ENCODE assay signal across 30 cellular contexts in genomic region chr5:178435321-178436238, GRCh38.
DNase-seq lines count a peak whose midpoint lies in the region; ATAC-seq, FAIRE-seq and TF ChIP-seq lines count a peak whose summit lies in the region.
"Had no signal": no experiment of that assay in that cellular context is flagged by ENCODE, and none has a peak within 500 bp of the region (broad histone marks: within the 10 kb centered on the region; RNA-seq: fewer than 3 reads in every experiment).

No MANE protein-coding gene starts in this region.

- H3K9me3 ChIP-seq in thyroid gland, result no peaks in the 10 kb centered on the region
- H3K9me3 ChIP-seq: ascending aorta, thoracic aorta had no signal

- FAIRE-seq in bronchial epithelial cell (lab: Jason Lieb, UNC) (peak; percentile 50), D721Med (lab: Jason Lieb, UNC) (no peak)
- FAIRE-seq: RCC 7860 had no signal

- peak overlapping the region; percentile 24 to 68 (median 46) for H3K27ac ChIP-seq in thyroid gland
- H3K27ac ChIP-seq: ascending aorta, thoracic aorta, VCaP had no signal

- WGBS in thyroid gland, 2 donors, result 89 to 90% methylated on average over 17 to 22 of the region's 22 CpGs

- H3K4me1 Mint-ChIP-seq in nephron progenitor cell, result peaks cover 88% of the 10 kb centered on the region
- H3K4me1 Mint-ChIP-seq: activated CD4-positive, alpha-beta T cell treated with anti-CD3 and anti-CD28 coated beads for 36 hours; activated naive CD8-positive, alpha-beta T cell treated with anti-CD3 and anti-CD28 coated beads for 36 hours had no signal

- H3K27me3 Mint-ChIP-seq in nephron progenitor cell (ENCODE audit: low read depth, poor library complexity), result peaks cover 18% of the 10 kb centered on the region
- H3K27me3 Mint-ChIP-seq: activated naive CD8-positive, alpha-beta T cell treated with anti-CD3 and anti-CD28 coated beads for 36 hours; stimulated activated naive CD8-positive, alpha-beta T cell treated with anti-CD3 and anti-CD28 coated beads, Interleukin-15, Interleukin-2, amounts not matched to agents 100 ng/mL and 50 ng/mL, for 24 hours had no signal

- H3K27me3 ChIP-seq in H7 (ENCODE audit: control insufficient read depth, insufficient read depth, low read length) (no peaks in the 10 kb centered on the region), bronchial epithelial cell (ENCODE audit: control insufficient read depth, insufficient read depth, low read length) (no peaks in the 10 kb centered on the region), thyroid gland (no peaks in the 10 kb centered on the region)
- H3K27me3 ChIP-seq: ascending aorta had no signal

- peak; percentile 33 for DNase-seq in H7
- DNase-seq in bronchial epithelial cell (ENCODE audit: low read depth), result no peak
- DNase-seq in nephron progenitor cell, result no peak
- no peak for DNase-seq in thyroid gland
- no peak for DNase-seq in D721Med (ENCODE audit: insufficient read length, low spot score)
- DNase-seq: activated CD4-positive, alpha-beta T cell treated with anti-CD3 and anti-CD28 coated beads for 36 hours; activated effector memory CD4-positive, alpha-beta T cell treated with anti-CD3 and anti-CD28 coated beads, Interleukin-2, amount 50 U/mL, for 16 hours; activated naive CD8-positive, alpha-beta T cell treated with anti-CD3 and anti-CD28 coated beads for 36 hours; activated T-cell treated with anti-CD3 and anti-CD28 coated beads, Interleukin-2, amount 50 U/mL, for 24 hours; cortex of kidney; DMS79 treated with DMSO at 0.1 percent for 48 hours; GF-D8; glutamatergic neuron; HCEC 1CT; Kasumi-1; NCI-H1048; NCI-H2107; NCI-H446 treated with DMSO at 0.1 percent for 48 hours; NCI-H82; SHP77 treated with DMSO at 0.1 percent for 48 hours; T1000 had no signal

- peaks cover 34 to 39% of the 10 kb centered on the region in 2 donors for H3K4me1 ChIP-seq in thyroid gland
- H3K4me1 ChIP-seq: ascending aorta had no signal

- TF ChIP-seq POLR2A in thyroid gland (IDR thresholded peaks at IDR 0.05), result no peak

- H3K4me3 Mint-ChIP-seq in nephron progenitor cell, result no peak overlapping the region
- H3K4me3 Mint-ChIP-seq: activated CD4-positive, alpha-beta T cell treated with anti-CD3 and anti-CD28 coated beads for 36 hours; activated naive CD8-positive, alpha-beta T cell treated with anti-CD3 and anti-CD28 coated beads for 36 hours; activated T-cell treated with anti-CD3 and anti-CD28 coated beads, Interleukin-2, amount 50 U/mL, for 24 hours; mesothelial cell of epicardium; stimulated activated naive CD8-positive, alpha-beta T cell treated with anti-CD3 and anti-CD28 coated beads, Interleukin-15, Interleukin-2, amounts not matched to agents 100 ng/mL and 50 ng/mL, for 24 hours had no signal

- H3K36me3 ChIP-seq in H7 (replicated peaks; ENCODE audit: control insufficient read depth, insufficient read depth, low read length) (no peaks in the 10 kb centered on the region), bronchial epithelial cell (ENCODE audit: control insufficient read depth, insufficient read depth, low read length) (no peaks in the 10 kb centered on the region), thyroid gland (no peaks in the 10 kb centered on the region)
- H3K36me3 ChIP-seq: ascending aorta, thoracic aorta had no signal

- H3K27ac Mint-ChIP-seq in nephron progenitor cell, result peak overlapping the region; percentile 78
- H3K27ac Mint-ChIP-seq: activated CD4-positive, alpha-beta T cell treated with anti-CD3 and anti-CD28 coated beads for 36 hours; activated naive CD8-positive, alpha-beta T cell treated with anti-CD3 and anti-CD28 coated beads for 36 hours; activated T-cell treated with anti-CD3 and anti-CD28 coated beads, Interleukin-2, amount 50 U/mL, for 24 hours; mesothelial cell of epicardium; stimulated activated naive CD8-positive, alpha-beta T cell treated with anti-CD3 and anti-CD28 coated beads, Interleukin-15, Interleukin-2, amounts not matched to agents 100 ng/mL and 50 ng/mL, for 24 hours had no signal

- no peak for TF ChIP-seq CTCF in bronchial epithelial cell (IDR thresholded peaks at IDR 0.05; ENCODE audit: insufficient read depth, low read length, severe bottlenecking)
- TF ChIP-seq CTCF in nephron progenitor cell (IDR thresholded peaks at IDR 0.05), result no peak
- TF ChIP-seq CTCF in thyroid gland (IDR thresholded peaks at IDR 0.05), result no peak
- no peak for TF ChIP-seq CTCF in D721Med (IDR thresholded peaks at IDR 0.05; ENCODE audit: insufficient read depth, missing control alignments)

- H3K36me3 Mint-ChIP-seq in nephron progenitor cell (ENCODE audit: low read depth), result no peaks in the 10 kb centered on the region
- H3K36me3 Mint-ChIP-seq: activated naive CD8-positive, alpha-beta T cell treated with anti-CD3 and anti-CD28 coated beads for 36 hours; mesothelial cell of epicardium had no signal

- H3K9me3 Mint-ChIP-seq in nephron progenitor cell, result peaks cover 7% of the 10 kb centered on the region
- H3K9me3 Mint-ChIP-seq: activated T-cell treated with anti-CD3 and anti-CD28 coated beads, Interleukin-2, amount 50 U/mL, for 24 hours; mesothelial cell of epicardium had no signal

- intact Hi-C loops in thyroid gland (cut with DNase I), result no loop called here

- no peak for ATAC-seq in HG03460 (IDR thresholded peaks at IDR 0.05; ENCODE audit: unreplicated experiment)
- no peak for ATAC-seq in GM21723 (IDR thresholded peaks at IDR 0.05; ENCODE audit: unreplicated experiment)
- ATAC-seq: activated CD4-positive, alpha-beta T cell treated with anti-CD3 and anti-CD28 coated beads for 36 hours had no signal

- H3K4me3 ChIP-seq in H7 (ENCODE audit: insufficient read depth, low read depth, low read length) (no peak overlapping the region), bronchial epithelial cell (ENCODE audit: low read depth, low read length) (no peak overlapping the region), thyroid gland (replicated peaks in 1 of 3) (no peak overlapping the region)
- H3K4me3 ChIP-seq: smooth muscle cell had no signal
